ENCODE assay signal across 8 cellular contexts in genomic region chr17:20010099-20010863, GRCh38. TPM values are rescaled to one million over a fixed set of nuclear protein-coding genes. Genes with fewer than 3 reads are reported as not detected.
DNase-seq lines count a peak whose midpoint lies in the region; FAIRE-seq and TF ChIP-seq lines count a peak whose summit lies in the region.

No MANE protein-coding gene starts in this region.

- no peaks in the 10 kb centered on the region for H3K9me3 Mint-ChIP-seq in activated T-helper 1 cell treated with anti-CD3 and anti-CD28 coated beads, Interleukin-12 subunit alpha, Interleukin-12 subunit beta, Interleukin-2, Interleukin-4 antibody, amounts not matched to agents 30 ng/mL and 10 ng/mL and 1 ng/mL, durations not matched to agents 14 hours and 24 hours and 36 hours

- H2AFZ ChIP-seq in neural cell (ENCODE audit: low read depth, low read length), result no peak overlapping the region

- peak; percentile 52 for TF ChIP-seq RAD21 in neural cell (conservative IDR thresholded peaks at IDR 0.05)

- peaks cover 15% of the 10 kb centered on the region for H3K4me1 Mint-ChIP-seq in activated T-helper 1 cell treated with anti-CD3 and anti-CD28 coated beads, Interleukin-12 subunit alpha, Interleukin-12 subunit beta, Interleukin-2, Interleukin-4 antibody, amounts not matched to agents 30 ng/mL and 10 ng/mL and 1 ng/mL, durations not matched to agents 14 hours and 24 hours and 36 hours (ENCODE audit: low read depth)

- H3K27ac ChIP-seq in neural cell (ENCODE audit: low read length), result no peak overlapping the region

- no peaks in the 10 kb centered on the region for H3K36me3 Mint-ChIP-seq in activated T-helper 1 cell treated with anti-CD3 and anti-CD28 coated beads, Interleukin-12 subunit alpha, Interleukin-12 subunit beta, Interleukin-2, Interleukin-4 antibody, amounts not matched to agents 30 ng/mL and 10 ng/mL and 1 ng/mL, durations not matched to agents 14 hours and 24 hours and 36 hours (ENCODE audit: low read depth)

- H3K9me2 ChIP-seq in neural cell (ENCODE audit: insufficient read depth, low read length), result no peaks in the 10 kb centered on the region

- DNase-seq in ACHN, result peak; percentile 80
- DNase-seq in GM10248 (ENCODE audit: extremely low spot score), result no peak
- peak; percentile 71 for DNase-seq in NCI-H2171 (lab: John Stamatoyannopoulos, UW)
- no peak for DNase-seq in activated T-helper 1 cell treated with anti-CD3 and anti-CD28 coated beads, Interleukin-12 subunit alpha, Interleukin-12 subunit beta, Interleukin-2, Interleukin-4 antibody, amounts not matched to agents 30 ng/mL and 10 ng/mL and 1 ng/mL, durations not matched to agents 14 hours and 24 hours and 36 hours (ENCODE audit: low spot score)
- peak; percentile 41 to 60 for DNase-seq in frontal cortex (ENCODE audit: low spot score in 2 of 2)
- DNase-seq in posterior vena cava (ENCODE audit: low spot score), result no peak
- no peak for DNase-seq in stimulated activated CD4-positive, alpha-beta T cell treated with anti-CD3 and anti-CD28 coated beads, Interleukin-4, amount 100 ng/mL, for 4 hours

- no peaks in the 10 kb centered on the region for H3K9me3 ChIP-seq in neural cell (ENCODE audit: low read length)

- H3K79me2 ChIP-seq in neural cell (replicated peaks; ENCODE audit: insufficient read depth, low read length), result no peaks in the 10 kb centered on the region

- CTCF ChIA-PET in GM10248 (lab: Yijun Ruan, JAX), result interaction anchor here (1.0 to 4.8 kb wide), 11 partner anchors 9 to 112 kb away, joined by 3 to 38 read pairs (median 5); partner anchors contain the start of gene AKAP10

- peak overlapping the region; percentile 49 for H3K4me2 ChIP-seq in neural cell (ENCODE audit: low read length)

- H3K27me3 ChIP-seq in neural cell (ENCODE audit: insufficient read depth, low read depth, low read length), result peaks cover 29% of the 10 kb centered on the region

- peak; percentile 5 for TF ChIP-seq CTCF in GM10248 (IDR thresholded peaks at IDR 0.05; ENCODE audit: control extremely low read depth, extremely low read depth, low read depth, missing control alignments)
- peak; percentile 72 for TF ChIP-seq CTCF in neural cell (IDR thresholded peaks at IDR 0.05; ENCODE audit: poor library complexity, severe bottlenecking)

- H3K9ac ChIP-seq in neural cell (ENCODE audit: low read length), result peak overlapping the region; percentile 54

- in situ Hi-C loops in ACHN (cut with HindIII; ENCODE audit: low pct_ligation_motif_present, low pct_unique_long_range_greater_than_20kb, low sequenced_read_pairs), result no loop called here

- peak overlapping the region; percentile 82 for H3K4me3 ChIP-seq in neural cell (ENCODE audit: low read length)

- H3K36me3 ChIP-seq in neural cell (ENCODE audit: insufficient read depth, low read length), result no peaks in the 10 kb centered on the region

- H3K27ac Mint-ChIP-seq in activated T-helper 1 cell treated with anti-CD3 and anti-CD28 coated beads, Interleukin-12 subunit alpha, Interleukin-12 subunit beta, Interleukin-2, Interleukin-4 antibody, amounts not matched to agents 30 ng/mL and 10 ng/mL and 1 ng/mL, durations not matched to agents 14 hours and 24 hours and 36 hours, result no peak overlapping the region

- POLR2A ChIA-PET in GM10248 (lab: Yijun Ruan, JAX), result interaction anchor here (0.7 kb wide), 2 partner anchors 282 to 577 kb away, joined by 3 to 8 read pairs; no protein-coding TSS in a partner anchor

- H3F3A ChIP-seq in neural cell (ENCODE audit: insufficient read depth, low read length, poor library complexity, severe bottlenecking), result no peaks in the 10 kb centered on the region

- H3K4me3 Mint-ChIP-seq in activated T-helper 1 cell treated with anti-CD3 and anti-CD28 coated beads, Interleukin-12 subunit alpha, Interleukin-12 subunit beta, Interleukin-2, Interleukin-4 antibody, amounts not matched to agents 30 ng/mL and 10 ng/mL and 1 ng/mL, durations not matched to agents 14 hours and 24 hours and 36 hours, result peak overlapping the region; percentile 82

- intact Hi-C loops in activated T-helper 1 cell treated with anti-CD3 and anti-CD28 coated beads, Interleukin-12 subunit alpha, Interleukin-12 subunit beta, Interleukin-2, Interleukin-4 antibody, amounts not matched to agents 30 ng/mL and 10 ng/mL and 1 ng/mL, durations not matched to agents 14 hours and 24 hours and 36 hours (cut with micrococcal nuclease), result no loop called here
- intact Hi-C loops in posterior vena cava (cut with DNase I), result no loop called here

- no peaks in the 10 kb centered on the region for H4K20me1 ChIP-seq in neural cell (ENCODE audit: insufficient read depth)

- FAIRE-seq in frontal cortex (lab: Jason Lieb, UNC), result no peak

- TF ChIP-seq EP300 in neural cell (conservative IDR thresholded peaks at IDR 0.05; ENCODE audit: poor library complexity, severe bottlenecking), result no peak

- H3K27me3 Mint-ChIP-seq in activated T-helper 1 cell treated with anti-CD3 and anti-CD28 coated beads, Interleukin-12 subunit alpha, Interleukin-12 subunit beta, Interleukin-2, Interleukin-4 antibody, amounts not matched to agents 30 ng/mL and 10 ng/mL and 1 ng/mL, durations not matched to agents 14 hours and 24 hours and 36 hours (ENCODE audit: insufficient read depth), result peaks cover 71% of the 10 kb centered on the region

TF ChIP-seq in neural cell, 6 proteins besides CTCF, POLR2A, EP300 and RAD21:
- TF ChIP-seq SMC3 (conservative IDR thresholded peaks at IDR 0.05; ENCODE audit: poor library complexity) (peak; percentile 67), POLR2AphosphoS5 (IDR thresholded peaks at IDR 0.05) (no peak), TAF1 (IDR thresholded peaks at IDR 0.05; ENCODE audit: low read depth) (no peak)

RNA-seq across cellular contexts. Expression of gene SPECC1, which starts 1.1 kb away (rescaled TPM):
- 7.2 and 11.1 TPM in 2 replicates for total RNA-seq in activated T-helper 1 cell treated with anti-CD3 and anti-CD28 coated beads, Interleukin-12 subunit alpha, Interleukin-12 subunit beta, Interleukin-2, Interleukin-4 antibody, amounts not matched to agents 30 ng/mL and 10 ng/mL and 1 ng/mL, durations not matched to agents 14 hours and 24 hours and 36 hours
- 55.4 TPM for total RNA-seq in frontal cortex
- 7.0 and 8.6 TPM in 2 replicates for polyA plus RNA-seq in neural cell
- 123 and 131 TPM in 2 replicates for polyA minus RNA-seq in neural cell
- total RNA-seq in posterior vena cava, result 10 to 100 TPM; 44.7 to 59.1 TPM

RNA-seq across cellular contexts. Expression of gene AKAP10, which starts 32.7 kb away (rescaled TPM):
- total RNA-seq in activated T-helper 1 cell treated with anti-CD3 and anti-CD28 coated beads, Interleukin-12 subunit alpha, Interleukin-12 subunit beta, Interleukin-2, Interleukin-4 antibody, amounts not matched to agents 30 ng/mL and 10 ng/mL and 1 ng/mL, durations not matched to agents 14 hours and 24 hours and 36 hours, result 38.8 and 39.3 TPM in 2 replicates
- total RNA-seq in frontal cortex (39.1 TPM), posterior vena cava (10 to 100 TPM; 35.5 to 37.0 TPM)
- 26.9 and 27.3 TPM in 2 replicates for polyA plus RNA-seq in neural cell
- 43.5 and 47.0 TPM in 2 replicates for polyA minus RNA-seq in neural cell

Comparison
In these comparisons a context has a peak if more than half of its experiments do, and no peak if none do; other contexts are left out.
1. DNase-seq: peak in ACHN (single experiment), NCI-H2171 (single experiment) and frontal cortex (2 of 2); none in GM10248 (single experiment), activated T-helper 1 cell treated with anti-CD3 and anti-CD28 coated beads, Interleukin-12 subunit alpha, Interleukin-12 subunit beta, Interleukin-2, Interleukin-4 antibody, amounts not matched to agents 30 ng/mL and 10 ng/mL and 1 ng/mL, durations not matched to agents 14 hours and 24 hours and 36 hours (single experiment), posterior vena cava (single experiment) and stimulated activated CD4-positive, alpha-beta T cell treated with anti-CD3 and anti-CD28 coated beads, Interleukin-4, amount 100 ng/mL, for 4 hours (0 of 2).